9 cellular contexts compared by ENCODE assay signal in the genomic region with DNA sequence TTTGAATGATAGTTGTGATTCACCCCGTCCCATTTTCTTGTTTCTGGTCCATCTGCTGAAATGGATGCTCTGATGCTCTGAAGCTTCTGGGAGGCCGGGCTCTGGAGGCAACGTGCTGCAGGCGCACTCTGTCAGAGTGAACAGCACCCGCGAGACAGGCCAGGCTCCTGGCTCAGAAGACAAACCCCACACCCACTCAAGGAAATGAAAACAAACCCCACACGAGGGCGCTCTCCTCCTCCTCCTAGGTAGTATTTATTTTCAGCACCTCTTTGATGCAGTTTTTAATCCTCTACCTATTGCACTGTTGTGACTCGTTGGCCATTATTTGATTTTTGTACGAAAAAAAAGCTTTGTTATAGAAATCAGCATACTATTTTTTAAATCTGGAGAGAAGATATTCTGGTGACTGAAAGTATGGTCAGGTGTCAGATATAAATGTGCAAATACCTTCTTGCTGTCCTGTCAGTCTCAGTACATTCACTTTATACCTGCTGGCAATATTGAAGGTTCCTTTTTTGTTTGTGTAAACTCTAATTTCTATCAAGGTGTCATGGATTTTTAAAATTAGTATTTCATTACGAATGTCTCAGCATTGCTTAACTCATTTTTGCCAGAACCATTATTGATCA. TPM values are rescaled to one million over a fixed set of nuclear protein-coding genes. Genes with fewer than 3 reads are reported as not detected.
DNase-seq lines count a peak whose midpoint lies in the region; ATAC-seq and TF ChIP-seq lines count a peak whose summit lies in the region.
"Had no signal": no experiment of that assay in that cellular context is flagged by ENCODE, and none has a peak within 500 bp of the region (broad histone marks: within the 10 kb centered on the region; RNA-seq: fewer than 3 reads in every experiment).

No MANE protein-coding gene starts in this region.

- no peak overlapping the region for H3K14ac ChIP-seq in H9 (ENCODE audit: insufficient read depth, low read length)
- H3K14ac ChIP-seq in neuronal stem cell (ENCODE audit: low read length) = no peak overlapping the region

- H3K23ac ChIP-seq in H9 (ENCODE audit: insufficient read length, low read depth, low read length) (no peak overlapping the region), neuronal stem cell (ENCODE audit: low read depth, low read length, poor library complexity) (no peak overlapping the region)

- H4K91ac ChIP-seq in H9 (ENCODE audit: insufficient read length, low read depth, low read length) = no peak overlapping the region
- H4K91ac ChIP-seq in neuronal stem cell (ENCODE audit: low read depth, low read length, poor library complexity) = no peak overlapping the region

- H3K79me2 ChIP-seq in H9 (ENCODE audit: insufficient read depth, low read length) = no peaks in the 10 kb centered on the region

- no peak overlapping the region for H2BK5ac ChIP-seq in H9 (ENCODE audit: insufficient read length, low read length)
- H2BK5ac ChIP-seq in neuronal stem cell (ENCODE audit: low read length) = no peak overlapping the region

- no peak overlapping the region for H2BK15ac ChIP-seq in H9 (ENCODE audit: low read depth, low read length)
- no peak overlapping the region for H2BK15ac ChIP-seq in neuronal stem cell (ENCODE audit: low read length)

- in situ Hi-C loops in SK-MEL-5 (cut with HindIII; ENCODE audit: low pct_unique_long_range_greater_than_20kb, low sequenced_read_pairs) = no loop called here

- no peak overlapping the region for H2AK5ac ChIP-seq in H9 (ENCODE audit: insufficient read length, low read length)
- H2AK5ac ChIP-seq in neuronal stem cell (ENCODE audit: low read depth, low read length) = no peak overlapping the region

- H3K23me2 ChIP-seq in H9 (ENCODE audit: insufficient read length, low read depth, low read length, poor library complexity, severe bottlenecking) = no peaks in the 10 kb centered on the region

- WGBS in H9 (ENCODE audit: extremely low coverage, insufficient read length, low lambda C conversion rate) = no CpG with 5 or more reads among the region's 11 CpGs
- no CpG with 5 or more reads among the region's 11 CpGs for WGBS in neuronal stem cell (ENCODE audit: extremely low coverage in 2 of 2, insufficient read length in 2 of 2, insufficient replicate concordance in 1 of 2), 2 donors

- H2BK12ac ChIP-seq in H9 (ENCODE audit: insufficient read length, low read depth, low read length) (no peak overlapping the region), neuronal stem cell (ENCODE audit: low read length) (no peak overlapping the region)

- CTCF ChIA-PET in activated naive CD4-positive, alpha-beta T cell treated with anti-CD3 and anti-CD28 coated beads, Interleukin-2, amount 10 ng/mL, durations not matched to agents 7 days and 5 days (lab: Charles Lee) = no interaction called here

- no peak overlapping the region for H3K4me2 ChIP-seq in H9 (ENCODE audit: insufficient read depth, insufficient read length, low read length)
- H3K4me2 ChIP-seq in neuronal stem cell (ENCODE audit: insufficient read depth, low read length, poor library complexity, severe bottlenecking) = no peak overlapping the region

- H4K8ac ChIP-seq in H9 (replicated peaks; ENCODE audit: insufficient read length, low read depth, low read length) = no peak overlapping the region
- H4K8ac ChIP-seq in neuronal stem cell (ENCODE audit: low read depth, low read length) = no peak overlapping the region

- H2AFZ ChIP-seq in H9 (ENCODE audit: low read length) (no peak overlapping the region), neuronal stem cell (ENCODE audit: low read length) (no peak overlapping the region)

- peak; percentile 78 for ATAC-seq in left cardiac atrium

- peaks cover 2% of the 10 kb centered on the region; the same call in 1 of the 2 replicates for H3K27me3 Mint-ChIP-seq in H9 (ENCODE audit: low read depth)
- H3K27me3 Mint-ChIP-seq in activated naive CD4-positive, alpha-beta T cell treated with anti-CD3 and anti-CD28 coated beads, Interleukin-2, amount 10 ng/mL, durations not matched to agents 7 days and 5 days = peaks cover 26% of the 10 kb centered on the region

- H3T11ph ChIP-seq in H9 (ENCODE audit: low read length) = no peak overlapping the region

- no peak overlapping the region for H3K27ac Mint-ChIP-seq in H9
- H3K27ac Mint-ChIP-seq in activated naive CD4-positive, alpha-beta T cell treated with anti-CD3 and anti-CD28 coated beads, Interleukin-2, amount 10 ng/mL, durations not matched to agents 7 days and 5 days = no peak overlapping the region

- H3K36me3 Mint-ChIP-seq in H9 (ENCODE audit: insufficient read depth in 1 of 3, low read depth in 3 of 3) = peaks cover 0 to 5% (median 5%) of the 10 kb centered on the region in 3 experiments; a peak in 4 of 7 replicates
- H3K36me3 Mint-ChIP-seq in activated naive CD4-positive, alpha-beta T cell treated with anti-CD3 and anti-CD28 coated beads, Interleukin-2, amount 10 ng/mL, durations not matched to agents 7 days and 5 days = no peaks in the 10 kb centered on the region

- no peaks in the 10 kb centered on the region for H3K36me3 ChIP-seq in BE2C
- H3K36me3 ChIP-seq in neuronal stem cell (replicated peaks in 1 of 2; ENCODE audit: control insufficient read depth in 2 of 2, insufficient read depth in 2 of 2, low read length in 2 of 2) = no peaks in the 10 kb centered on the region

- peak; percentile 63 for DNase-seq in BE2C
- DNase-seq in H9 = peak; percentile 56
- DNase-seq in SK-MEL-5 (ENCODE audit: low read depth, low spot score) = peak; percentile 71
- peak; percentile 85 for DNase-seq in activated naive CD4-positive, alpha-beta T cell treated with anti-CD3 and anti-CD28 coated beads, Interleukin-2, amount 10 ng/mL, durations not matched to agents 7 days and 5 days
- peak; percentile 63 for DNase-seq in left cardiac atrium
- DNase-seq in stimulated activated CD4-positive, alpha-beta T cell treated with anti-CD3 and anti-CD28 coated beads, Interleukin-12 subunit alpha, Interleukin-12 subunit beta, amount 100 ng/mL, for 24 hours (ENCODE audit: low read depth in 2 of 2) = peak; percentile 28 to 70
- no peak for DNase-seq in NCI-H524 treated with DMSO at 0.1 percent for 48 hours (lab: John Stamatoyannopoulos, UW)
- DNase-seq in neuronal stem cell (ENCODE audit: low spot score) = no peak

- H3K4ac ChIP-seq in H9 (ENCODE audit: low read depth, low read length) (no peak overlapping the region), neuronal stem cell (ENCODE audit: low read length) (no peak overlapping the region)

- no peaks in the 10 kb centered on the region for H4K20me1 ChIP-seq in H9 (ENCODE audit: control insufficient read depth, insufficient read depth, insufficient read length)

- H3K4me1 Mint-ChIP-seq in H9 = peaks cover 8 to 10% of the 10 kb centered on the region in 2 experiments
- peaks cover 4% of the 10 kb centered on the region for H3K4me1 Mint-ChIP-seq in activated naive CD4-positive, alpha-beta T cell treated with anti-CD3 and anti-CD28 coated beads, Interleukin-2, amount 10 ng/mL, durations not matched to agents 7 days and 5 days

- H3K27me3 ChIP-seq in BE2C = no peaks in the 10 kb centered on the region
- no peaks in the 10 kb centered on the region for H3K27me3 ChIP-seq in H9 (ENCODE audit: insufficient read depth, low read length)
- peaks cover 0 to 6% (median 0%) of the 10 kb centered on the region in 3 experiments for H3K27me3 ChIP-seq in neuronal stem cell (ENCODE audit: control insufficient read depth in 3 of 3, insufficient read depth in 3 of 3, low read depth in 1 of 3, low read length in 3 of 3)

- H3K9me3 Mint-ChIP-seq in H9 = peaks cover 4 to 19% of the 10 kb centered on the region in 2 experiments
- no peaks in the 10 kb centered on the region for H3K9me3 Mint-ChIP-seq in activated naive CD4-positive, alpha-beta T cell treated with anti-CD3 and anti-CD28 coated beads, Interleukin-2, amount 10 ng/mL, durations not matched to agents 7 days and 5 days

- H3K4me1 ChIP-seq in BE2C (no peaks in the 10 kb centered on the region), H9 (ENCODE audit: insufficient read depth, low read length) (no peaks in the 10 kb centered on the region; the same call in 1 of the 2 replicates), neuronal stem cell (ENCODE audit: control insufficient read depth in 2 of 2, insufficient read depth in 1 of 2, low read depth in 1 of 2, low read length in 2 of 2) (no peaks in the 10 kb centered on the region)

- no peaks in the 10 kb centered on the region for H3K9me3 ChIP-seq in BE2C
- no peaks in the 10 kb centered on the region for H3K9me3 ChIP-seq in H9 (ENCODE audit: control insufficient read depth, low read depth, low read length)
- H3K9me3 ChIP-seq in neuronal stem cell (replicated peaks in 1 of 2; ENCODE audit: control insufficient read depth in 2 of 2, insufficient read depth in 1 of 2, low read depth in 1 of 2, low read length in 2 of 2) = peaks cover 0 to 2% of the 10 kb centered on the region in 2 donors

- no peak overlapping the region for H3K56ac ChIP-seq in H9 (ENCODE audit: insufficient read length, low read depth, low read length)

- peak; percentile 40 for TF ChIP-seq CTCF in BE2C (IDR thresholded peaks at IDR 0.05; ENCODE audit: low read depth, low read length)
- TF ChIP-seq CTCF in H9 (conservative IDR thresholded peaks at IDR 0.05) = peak; percentile 71

- H3K4me3 Mint-ChIP-seq in H9 = no peak overlapping the region
- H3K4me3 Mint-ChIP-seq in activated naive CD4-positive, alpha-beta T cell treated with anti-CD3 and anti-CD28 coated beads, Interleukin-2, amount 10 ng/mL, durations not matched to agents 7 days and 5 days = no peak overlapping the region

- H3K79me1 ChIP-seq in H9 (ENCODE audit: insufficient read depth, low read depth, low read length, poor library complexity, severe bottlenecking) = no peaks in the 10 kb centered on the region
- H3K79me1 ChIP-seq in neuronal stem cell (ENCODE audit: low read depth, low read length) = no peaks in the 10 kb centered on the region

- no peak overlapping the region for H4K5ac ChIP-seq in H9 (ENCODE audit: insufficient read length, low read depth, low read length)

- intact Hi-C loops in left cardiac atrium (cut with DNase I) = loop anchor here in 1 of 2 donors (5.0 kb wide), 1 partner anchor 135 kb away; the partner anchor contains the start of gene PDCL3

- no peak overlapping the region for H2BK120ac ChIP-seq in H9 (ENCODE audit: low read depth, low read length, poor library complexity, severe bottlenecking)
- no peak overlapping the region for H2BK120ac ChIP-seq in neuronal stem cell (ENCODE audit: low read depth, low read length)

- H3K27ac ChIP-seq in H9 (ENCODE audit: insufficient read length, low read depth, low read length) (no peak overlapping the region), neuronal stem cell (replicated peaks; ENCODE audit: low read length) (no peak overlapping the region)
- H3K27ac ChIP-seq: skin epidermis had no signal

- H3K4me3 ChIP-seq in BE2C (ENCODE audit: low read depth, low read length) (no peak overlapping the region), neuronal stem cell (ENCODE audit: low read length in 2 of 2) (no peak overlapping the region)
- H3K4me3 ChIP-seq: skin epidermis had no signal

- H3K9ac ChIP-seq in H9 (ENCODE audit: extremely low read depth, insufficient read length, low read length) (no peak overlapping the region), neuronal stem cell (ENCODE audit: low read depth, low read length, poor library complexity) (no peak overlapping the region)

- H2BK20ac ChIP-seq in H9 (ENCODE audit: low read depth, low read length, poor library complexity, severe bottlenecking) = no peak overlapping the region

- no peak overlapping the region for H3K18ac ChIP-seq in H9 (ENCODE audit: insufficient read length, low read depth, low read length)
- no peak overlapping the region for H3K18ac ChIP-seq in neuronal stem cell (ENCODE audit: low read length)

RNA-seq across cellular contexts. Expression of gene CHST10, which starts 10.3 kb away (rescaled TPM):
- 12.6 TPM for polyA plus RNA-seq in BE2C (2012; ENCODE audit: insufficient read depth, insufficient read length, low read depth)
- total RNA-seq in H9 (2021) (29.7 and 29.8 TPM in 2 replicates), left cardiac atrium (10 to 100 TPM; 10.9 to 14.5 TPM)
- 35.5 and 36.6 TPM in 2 replicates for total RNA-seq in SK-MEL-5 (2014; rRNA removed; shearing (Covaris generic))
- polyA plus RNA-seq in SK-MEL-5 (2015; cell fraction: cytosol; rRNA removed) = 36.6 and 39.9 TPM in 2 replicates
- polyA plus RNA-seq in SK-MEL-5 (2015; cell fraction: nucleus; rRNA removed) = 27.3 and 35.7 TPM in 2 replicates
- polyA plus RNA-seq in neuronal stem cell (2013, experiment 1 of 2) = 17.5 TPM
- 16.7 TPM for polyA plus RNA-seq in neuronal stem cell (2013, experiment 2 of 2)

RNA-seq across cellular contexts. Expression of gene NMS, which starts 42.5 kb away (rescaled TPM):
- not detected for polyA plus RNA-seq in BE2C (2012; ENCODE audit: insufficient read depth, insufficient read length, low read depth)
- total RNA-seq in H9 (2021) = not detected in 2 replicates
- not detected in 2 replicates for total RNA-seq in SK-MEL-5 (2014; rRNA removed; shearing (Covaris generic))
- not detected in 2 replicates for polyA plus RNA-seq in SK-MEL-5 (2015; cell fraction: cytosol; rRNA removed)
- not detected in 2 replicates for polyA plus RNA-seq in SK-MEL-5 (2015; cell fraction: nucleus; rRNA removed)
- not detected for total RNA-seq in left cardiac atrium
- polyA plus RNA-seq in neuronal stem cell (2013, experiment 1 of 2) = not detected
- polyA plus RNA-seq in neuronal stem cell (2013, experiment 2 of 2) = not detected

Comparison
In these comparisons a context has a peak if more than half of its experiments do, and no peak if none do; other contexts are left out.
1. DNase-seq: peak in BE2C (single experiment), H9 (single experiment), SK-MEL-5 (single experiment), activated naive CD4-positive, alpha-beta T cell treated with anti-CD3 and anti-CD28 coated beads, Interleukin-2, amount 10 ng/mL, durations not matched to agents 7 days and 5 days (single experiment), left cardiac atrium (single experiment) and stimulated activated CD4-positive, alpha-beta T cell treated with anti-CD3 and anti-CD28 coated beads, Interleukin-12 subunit alpha, Interleukin-12 subunit beta, amount 100 ng/mL, for 24 hours (2 of 2); none in NCI-H524 treated with DMSO at 0.1 percent for 48 hours (single experiment) and neuronal stem cell (single experiment).